ENCODE assay signal across 9 cellular contexts in the genomic region with DNA sequence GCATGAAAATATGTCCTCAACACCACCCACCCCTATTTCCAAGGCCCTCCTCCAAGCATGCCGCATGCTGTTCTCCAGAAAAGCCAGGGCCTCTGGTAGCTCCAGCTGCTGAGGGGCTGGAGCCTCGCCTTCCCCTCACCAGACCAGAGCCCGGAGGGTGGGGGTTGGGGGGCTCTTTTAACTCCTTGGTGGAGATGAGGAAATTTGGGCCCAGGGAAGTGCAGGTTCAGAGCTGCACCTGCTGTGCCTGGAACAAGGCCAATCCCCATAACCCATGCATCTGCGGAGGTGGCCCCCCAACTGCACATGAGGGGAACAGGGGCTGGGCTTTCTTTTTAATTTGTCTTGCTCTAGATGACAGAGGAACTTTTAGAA. TPM values are rescaled to one million over a fixed set of nuclear protein-coding genes. Genes with fewer than 3 reads are reported as not detected.
A peak's percentile ranks its signal among the peaks of the same experiment; 100 is the strongest.
DNase-seq lines count a peak whose midpoint lies in the region; ATAC-seq, FAIRE-seq and TF ChIP-seq lines count a peak whose summit lies in the region.
"Had no signal": no experiment of that assay in that cellular context is flagged by ENCODE, and none has a peak within 500 bp of the region (broad histone marks: within the 10 kb centered on the region; RNA-seq: fewer than 3 reads in every experiment).

No MANE protein-coding gene starts in this region.

- no peak for TF ChIP-seq POLR2A in A549 (IDR thresholded peaks at IDR 0.05; ENCODE audit: low read length)
- no peak for TF ChIP-seq POLR2A in IMR-90 (IDR thresholded peaks at IDR 0.05; ENCODE audit: low read depth, low read length)

- no peak overlapping the region for H2AK5ac ChIP-seq in IMR-90 (ENCODE audit: low read depth, low read length)

- peaks cover 9% of the 10 kb centered on the region for H3K9me1 ChIP-seq in IMR-90 (ENCODE audit: insufficient read depth, low read length)

- no peak overlapping the region for H3K56ac ChIP-seq in IMR-90 (ENCODE audit: extremely low read depth, insufficient read depth, low read length)

- no peak overlapping the region; the same call in 1 of the 2 replicates for H2BK120ac ChIP-seq in IMR-90 (ENCODE audit: low read depth, low read length)

- H3K4me1 ChIP-seq in A549 (peaks cover 14% of the 10 kb centered on the region; the same call in 2 of the 3 replicates), IMR-90 (ENCODE audit: control insufficient read depth, insufficient read depth, low read length) (peaks cover 12% of the 10 kb centered on the region), mammary epithelial cell (ENCODE audit: insufficient read depth, low read length) (peaks cover 15% of the 10 kb centered on the region), muscle layer of duodenum (ENCODE audit: control insufficient read depth in 1 of 2, insufficient read depth in 2 of 2, low read length in 2 of 2) (peaks cover 4 to 52% of the 10 kb centered on the region in 2 donors), aorta (ENCODE audit: control insufficient read depth in 1 of 2, insufficient read depth in 2 of 2, low read length in 2 of 2) (no peaks in the 10 kb centered on the region)

- BruUV-seq in IMR-90 (replicated peaks; lab: Mats Ljungman, UMichigan) (no TSS peak), mammary epithelial cell (replicated peaks; lab: Mats Ljungman, UMichigan) (no TSS peak)

- intact Hi-C loops in IMR-90 (cut with micrococcal nuclease) = loop anchor here (5.0 kb wide), 1 partner anchor 87 kb away; no protein-coding TSS in a partner anchor
- intact Hi-C loops in mammary epithelial cell (cut with micrococcal nuclease) = loop anchor here (5.0 kb wide), 1 partner anchor 112 kb away; no protein-coding TSS in a partner anchor
- intact Hi-C loops in aorta (cut with DNase I) = loop anchor here (5.0 kb wide), 3 partner anchors 112 to 252 kb away; a partner anchor contains a TSS

- H2AFZ ChIP-seq in IMR-90 (replicated peaks; ENCODE audit: low read length, poor library complexity) (peak overlapping the region; percentile 96), mammary epithelial cell (ENCODE audit: low read depth, low read length) (peak overlapping the region; percentile 80)

- POLR2A ChIA-PET in A549 (lab: Yijun Ruan, JAX) (interaction anchor here (1.5 kb wide), 1 partner anchor 11 kb away, joined by 6 read pairs; no protein-coding TSS in a partner anchor), IMR-90 (lab: Charles Lee; ENCODE audit: unreplicated experiment) (no interaction called here)

- H3K79me1 ChIP-seq in IMR-90 (ENCODE audit: low read depth in 1 of 2, low read length in 2 of 2) = peaks cover 19 to 32% of the 10 kb centered on the region in 2 experiments; a peak in 3 of 4 replicates

- peak overlapping the region; percentile 77; the same call in 1 of the 2 replicates for H3K9ac ChIP-seq in IMR-90 (ENCODE audit: low read depth, low read length)
- no peak overlapping the region for H3K9ac ChIP-seq in mammary epithelial cell (ENCODE audit: insufficient read depth, low read length)

- peak overlapping the region; percentile 70 for H2AK9ac ChIP-seq in IMR-90 (replicated peaks; ENCODE audit: low read depth, low read length, poor library complexity)

- H3K27me3 ChIP-seq in IMR-90 (ENCODE audit: control insufficient read depth, insufficient read depth, low read length) = no peaks in the 10 kb centered on the region
- no peaks in the 10 kb centered on the region for H3K27me3 ChIP-seq in mammary epithelial cell (ENCODE audit: insufficient read depth, low read length)
- H3K27me3 ChIP-seq in muscle layer of duodenum (ENCODE audit: low read depth, low read length) = no peaks in the 10 kb centered on the region
- H3K27me3 ChIP-seq in aorta (ENCODE audit: control insufficient read depth in 1 of 2, insufficient read depth in 2 of 2, low read length in 1 of 2) = no peaks in the 10 kb centered on the region

- no peak overlapping the region for H2BK15ac ChIP-seq in IMR-90 (ENCODE audit: low read depth, low read length)

- peak overlapping the region; percentile 91 to 98; a peak in 5 of 6 replicates for H3K27ac ChIP-seq in A549
- peak overlapping the region; percentile 86; the same call in 1 of the 2 replicates for H3K27ac ChIP-seq in IMR-90 (ENCODE audit: insufficient read depth, low read length)
- H3K27ac ChIP-seq in mammary epithelial cell (ENCODE audit: insufficient read depth, low read depth, low read length) = no peak overlapping the region
- H3K27ac ChIP-seq in muscle layer of duodenum (ENCODE audit: low read length) = peak overlapping the region; percentile 39
- H3K27ac ChIP-seq in aorta (ENCODE audit: low read depth in 1 of 2, low read length in 2 of 2) = peak overlapping the region in 1 of 2 donors; percentile 29

- H3K18ac ChIP-seq in IMR-90 (ENCODE audit: low read depth, low read length) = no peak overlapping the region

- in situ Hi-C loops in IMR-90 (cut with MboI; ENCODE audit: low sequenced_read_pairs) (no loop called here), mammary epithelial cell (cut with MboI; ENCODE audit: low sequenced_read_pairs in 2 of 2) (loop anchor here (5.0 kb wide), 1 partner anchor 187 kb away; no protein-coding TSS in a partner anchor)

- H3K4ac ChIP-seq in IMR-90 (ENCODE audit: low read depth, low read length) = peak overlapping the region; percentile 84

- CTCF ChIA-PET in A549 (lab: Yijun Ruan, JAX) (interaction anchor here (1.1 to 3.3 kb wide), 4 partner anchors 11 to 279 kb away, joined by 3 to 30 read pairs (median 16); no protein-coding TSS in a partner anchor), IMR-90 (lab: Yijun Ruan, JAX) (no interaction called here), mammary epithelial cell (lab: Charles Lee; ENCODE audit: low non-redundant PET) (no interaction called here)

- FAIRE-seq in A549 (lab: Jason Lieb, UNC) = no peak

- H4K20me1 ChIP-seq in IMR-90 (ENCODE audit: insufficient read depth, low read length) = 0 out of 2 replicates have a peak, but pooled peaks cover 4% of the 10 kb centered on the region
- no peaks in the 10 kb centered on the region for H4K20me1 ChIP-seq in mammary epithelial cell (ENCODE audit: insufficient read depth, low read length)

- TF ChIP-seq EP300 in A549 (IDR thresholded peaks at IDR 0.05) = no peak

- 0 out of 2 replicates have a peak overlapping the region, but pooled peaks have one; percentile 73 for H3K14ac ChIP-seq in IMR-90 (replicated peaks; ENCODE audit: low read depth, low read length)

- no peak overlapping the region for H4K91ac ChIP-seq in IMR-90 (ENCODE audit: insufficient read depth, low read depth, low read length)

- ATAC-seq in A549 = no peak
- no peak for ATAC-seq in IMR-90 (ENCODE audit: low read depth)
- ATAC-seq in HG03342 (IDR thresholded peaks at IDR 0.05; ENCODE audit: unreplicated experiment) = no peak
- no peak for ATAC-seq in aorta (ENCODE audit: low FRiP score)

- H3K4me3 ChIP-seq in A549 (peak overlapping the region; percentile 74; the same call in 2 of the 3 replicates), IMR-90 (ENCODE audit: insufficient read depth, low read depth, low read length) (no peak overlapping the region), mammary epithelial cell (replicated peaks in 1 of 3; ENCODE audit: insufficient read depth in 1 of 3, low read depth in 2 of 3, low read length in 3 of 3) (no peak overlapping the region), muscle layer of duodenum (ENCODE audit: low read depth in 1 of 2, low read length in 2 of 2) (peak overlapping the region; percentile 11 to 54), aorta (ENCODE audit: low read length in 2 of 2) (no peak overlapping the region)

- H4K5ac ChIP-seq in IMR-90 (ENCODE audit: low read depth, low read length) = peak overlapping the region; percentile 59

- no peak overlapping the region for H2BK20ac ChIP-seq in IMR-90 (ENCODE audit: low read depth, low read length)

- TF ChIP-seq CTCF in A549 (IDR thresholded peaks at IDR 0.05) (no peak), IMR-90 (conservative IDR thresholded peaks at IDR 0.05; ENCODE audit: low read depth, low read length) (no peak), mammary epithelial cell (conservative IDR thresholded peaks at IDR 0.05 in 1 of 2, IDR thresholded peaks at IDR 0.05 in 1 of 2; ENCODE audit: extremely low read depth in 1 of 2, insufficient read depth in 1 of 2, low read depth in 1 of 2, low read length in 2 of 2) (no peak)

- no peak overlapping the region for H2BK5ac ChIP-seq in IMR-90 (ENCODE audit: low read depth, low read length, poor library complexity, severe bottlenecking)

- H3K9me3 ChIP-seq in A549 (no peaks in the 10 kb centered on the region), IMR-90 (ENCODE audit: control insufficient read depth, insufficient read depth, low read length) (no peaks in the 10 kb centered on the region), mammary epithelial cell (replicated peaks; ENCODE audit: insufficient read depth, low read length) (no peaks in the 10 kb centered on the region), muscle layer of duodenum (ENCODE audit: control insufficient read depth in 1 of 2, low read length in 2 of 2) (no peaks in the 10 kb centered on the region), aorta (ENCODE audit: control insufficient read depth, low read length) (no peaks in the 10 kb centered on the region)

- DNase-seq in A549 (ENCODE audit: low read depth in 1 of 2, low spot score in 1 of 2) = no peak
- no peak for DNase-seq in IMR-90
- DNase-seq in mammary epithelial cell = no peak
- no peak for DNase-seq in 8988T
- DNase-seq in aorta = no peak
- no peak for DNase-seq in T-helper 9 cell
- DNase-seq: activated CD4-positive, CD25-positive, alpha-beta regulatory T cell treated with anti-CD3 and anti-CD28 coated beads, Interleukin-2, amount 50 U/mL, for 72 hours had no signal

- TF ChIP-seq RAD21 in A549 (conservative IDR thresholded peaks at IDR 0.05 in 1 of 2, IDR thresholded peaks at IDR 0.05 in 1 of 2) (no peak), IMR-90 (IDR thresholded peaks at IDR 0.05; ENCODE audit: low read length) (no peak)

- WGBS in A549 (ENCODE audit: missing lambda C conversion rate) = 100% methylated on average over 1 of the region's 4 CpGs
- no CpG with 5 or more reads among the region's 4 CpGs for WGBS in IMR-90 (ENCODE audit: extremely low coverage in 2 of 2, insufficient read length in 1 of 2), 2 experiments
- WGBS in mammary epithelial cell (ENCODE audit: low coverage, missing lambda C conversion rate) = 76% methylated on average over 4 of the region's 4 CpGs
- WGBS in aorta, 2 donors = 74 to 75% methylated on average over 4 of the region's 4 CpGs

- peak overlapping the region; percentile 84 to 96; a peak in 2 of 4 replicates for H4K8ac ChIP-seq in IMR-90 (ENCODE audit: low read depth in 2 of 2, low read length in 2 of 2)

- H3K79me2 ChIP-seq in mammary epithelial cell (ENCODE audit: insufficient read depth, low read length) = peaks cover 2% of the 10 kb centered on the region

- no peak overlapping the region for H3K23ac ChIP-seq in IMR-90 (ENCODE audit: low read depth, low read length)

- dilution Hi-C loops in IMR-90 (cut with HindIII; ENCODE audit: low sequenced_read_pairs, unreplicated experiment) = no loop called here
- dilution Hi-C loops in mammary epithelial cell (cut with HindIII; ENCODE audit: low sequenced_read_pairs) = no loop called here

- no peaks in the 10 kb centered on the region for H3K36me3 ChIP-seq in IMR-90 (ENCODE audit: control insufficient read depth, insufficient read depth, low read length)
- H3K36me3 ChIP-seq in mammary epithelial cell (ENCODE audit: insufficient read depth, low read length) = no peaks in the 10 kb centered on the region
- no peaks in the 10 kb centered on the region for H3K36me3 ChIP-seq in muscle layer of duodenum (ENCODE audit: control insufficient read depth in 1 of 2, insufficient read depth in 2 of 2, low read length in 2 of 2)
- no peaks in the 10 kb centered on the region for H3K36me3 ChIP-seq in aorta (ENCODE audit: control insufficient read depth in 1 of 2, insufficient read depth in 2 of 2, low read length in 1 of 2)

- peak overlapping the region; percentile 97 for H3K4me2 ChIP-seq in A549
- H3K4me2 ChIP-seq in IMR-90 (ENCODE audit: low read depth, low read length) = peak overlapping the region; percentile 83; the same call in 1 of the 2 replicates
- peak overlapping the region; percentile 79 for H3K4me2 ChIP-seq in mammary epithelial cell (ENCODE audit: insufficient read depth, low read depth, low read length)

RNA-seq across cellular contexts. Expression of a gene that starts 0.7 kb away (rescaled TPM):
- polyA plus RNA-seq in A549 (2011; rRNA removed) = 16.6 and 30.1 TPM in 2 replicates
- polyA plus RNA-seq in A549 (2012; cell fraction: cytosol; rRNA removed) = 44.2 and 64.3 TPM in 2 replicates
- 53.8 and 61.9 TPM in 2 replicates for polyA plus RNA-seq in A549 (2012; cell fraction: nucleus; rRNA removed)
- polyA plus RNA-seq in A549 (2017; fragmentation: RNase III; extraction: RNeasy Plus Mini Kit Qiagen cat#74134 plus additional on column Dnase treatment) = 38.8 to 41.1 TPM (median 40.0 TPM) in 3 replicates
- polyA minus RNA-seq in A549 (2011; rRNA and poly(A)+ RNA removed) = 23.3 and 36.5 TPM in 2 replicates
- total RNA-seq in IMR-90 (2012; rRNA removed) = 9.1 and 10.0 TPM in 2 replicates
- 86.4 and 114 TPM in 2 replicates for polyA plus RNA-seq in IMR-90 (2012; rRNA removed)
- 67.8 and 132 TPM in 2 replicates for polyA plus RNA-seq in IMR-90 (2012; cell fraction: cytosol; rRNA removed)
- polyA plus RNA-seq in IMR-90 (2012; cell fraction: nucleus; rRNA removed; ENCODE audit: low replicate concordance) = 82.8 and 113 TPM in 2 replicates
- total RNA-seq in mammary epithelial cell = 10 to 100 TPM; 14.3 to 53.9 TPM
- 41.7 TPM for polyA plus RNA-seq in mammary epithelial cell
- 70.3 TPM for polyA minus RNA-seq in mammary epithelial cell
- 10 to 100 TPM; 68.0 to 79.4 TPM for total RNA-seq in aorta
- polyA plus RNA-seq in aorta = 10 to 100 TPM; 13.1 to 36.9 TPM

RNA-seq across cellular contexts. Expression of a gene that starts 20.4 kb away (rescaled TPM):
- polyA plus RNA-seq in A549 (2011; rRNA removed) = 26.1 and 33.0 TPM in 2 replicates
- polyA plus RNA-seq in A549 (2012; cell fraction: cytosol; rRNA removed) = 27.5 and 30.1 TPM in 2 replicates
- 24.6 and 27.8 TPM in 2 replicates for polyA plus RNA-seq in A549 (2012; cell fraction: nucleus; rRNA removed)
- 24.7 to 26.1 TPM (median 25.9 TPM) in 3 replicates for polyA plus RNA-seq in A549 (2017; fragmentation: RNase III; extraction: RNeasy Plus Mini Kit Qiagen cat#74134 plus additional on column Dnase treatment)
- polyA minus RNA-seq in A549 (2011; rRNA and poly(A)+ RNA removed) = 25.7 and 29.3 TPM in 2 replicates
- total RNA-seq in IMR-90 (2012; rRNA removed) = 57.2 and 69.7 TPM in 2 replicates
- polyA plus RNA-seq in IMR-90 (2012; rRNA removed) = 69.1 and 80.0 TPM in 2 replicates
- 89.0 and 279 TPM in 2 replicates for polyA plus RNA-seq in IMR-90 (2012; cell fraction: cytosol; rRNA removed)
- 122 and 153 TPM in 2 replicates for polyA plus RNA-seq in IMR-90 (2012; cell fraction: nucleus; rRNA removed; ENCODE audit: low replicate concordance)
- total RNA-seq in mammary epithelial cell = 10 to 100 TPM; 31.2 to 39.0 TPM
- polyA plus RNA-seq in mammary epithelial cell = 27.1 TPM
- 44.1 TPM for polyA minus RNA-seq in mammary epithelial cell
- 10 to 100 TPM; 54.0 to 59.6 TPM for total RNA-seq in aorta
- polyA plus RNA-seq in aorta = 10 to 100 TPM; 52.2 to 72.3 TPM

RNA-seq across cellular contexts. Expression of a gene that starts 59.9 kb away (rescaled TPM):
- polyA plus RNA-seq in A549 (2011; rRNA removed) = 6.6 and 8.4 TPM in 2 replicates
- polyA plus RNA-seq in A549 (2012; cell fraction: cytosol; rRNA removed) = 4.5 and 5.2 TPM in 2 replicates
- polyA plus RNA-seq in A549 (2012; cell fraction: nucleus; rRNA removed) = 2.0 and 2.9 TPM in 2 replicates
- polyA plus RNA-seq in A549 (2017; fragmentation: RNase III; extraction: RNeasy Plus Mini Kit Qiagen cat#74134 plus additional on column Dnase treatment) = 5.6 to 7.3 TPM (median 6.5 TPM) in 3 replicates
- 5.2 and 6.7 TPM in 2 replicates for polyA minus RNA-seq in A549 (2011; rRNA and poly(A)+ RNA removed)
- total RNA-seq in IMR-90 (2012; rRNA removed) = 3.9 and 5.0 TPM in 2 replicates
- polyA plus RNA-seq in IMR-90 (2012; rRNA removed) = 2.2 and 2.4 TPM in 2 replicates
- polyA plus RNA-seq in IMR-90 (2012; cell fraction: cytosol; rRNA removed) = 0.52 and 0.65 TPM in 2 replicates
- 0.39 and 0.96 TPM in 2 replicates for polyA plus RNA-seq in IMR-90 (2012; cell fraction: nucleus; rRNA removed; ENCODE audit: low replicate concordance)
- 1 to 10 TPM; 5.7 to 9.3 TPM for total RNA-seq in mammary epithelial cell
- 9.9 TPM for polyA plus RNA-seq in mammary epithelial cell
- 10.2 TPM for polyA minus RNA-seq in mammary epithelial cell
- total RNA-seq in aorta = not detected
- polyA plus RNA-seq in aorta = not detected

Comparison
In these comparisons a context has a peak if more than half of its experiments do, and no peak if none do; other contexts are left out.
1. H3K4me3 ChIP-seq: peak in A549 (single experiment) and muscle layer of duodenum (2 of 2); none in IMR-90 (single experiment), mammary epithelial cell (0 of 3) and aorta (0 of 2).
2. Peak in every context shown above with its lines, with median percentiles within 50 percentile points of each other: H3K4me2 ChIP-seq.